Comparison of ENCODE assay signal across 22 cellular contexts in genomic region chr1:158058339-158059025, GRCh38.
DNase-seq lines count a peak whose midpoint lies in the region; ATAC-seq and TF ChIP-seq lines count a peak whose summit lies in the region.
"Had no signal": no experiment of that assay in that cellular context is flagged by ENCODE, and none has a peak within 500 bp of the region (broad histone marks: within the 10 kb centered on the region; RNA-seq: fewer than 3 reads in every experiment).

No MANE protein-coding gene starts in this region.

- H3K36me3 Mint-ChIP-seq in chondrocyte (ENCODE audit: low read depth), result peaks cover 6% of the 10 kb centered on the region
- H3K36me3 Mint-ChIP-seq in nephron (ENCODE audit: low read depth), result peaks cover 27% of the 10 kb centered on the region
- H3K36me3 Mint-ChIP-seq in type B pancreatic cell, result peaks cover 3% of the 10 kb centered on the region
- H3K36me3 Mint-ChIP-seq: CD4-positive, alpha-beta memory T cell had no signal

- no peak overlapping the region for H3K4me3 Mint-ChIP-seq in chondrocyte (ENCODE audit: unreplicated experiment)
- H3K4me3 Mint-ChIP-seq in nephron, result no peak overlapping the region
- H3K4me3 Mint-ChIP-seq in type B pancreatic cell, result no peak overlapping the region
- H3K4me3 Mint-ChIP-seq: CD4-positive, alpha-beta memory T cell; GM23338 had no signal

- H3K4me1 Mint-ChIP-seq in chondrocyte (ENCODE audit: low read depth) (peaks cover 56% of the 10 kb centered on the region), nephron (peaks cover 63% of the 10 kb centered on the region), type B pancreatic cell (ENCODE audit: unreplicated experiment) (peaks cover 64% of the 10 kb centered on the region)
- H3K4me1 Mint-ChIP-seq: CD4-positive, alpha-beta memory T cell had no signal

- ATAC-seq in HG03378 (IDR thresholded peaks at IDR 0.05; ENCODE audit: unreplicated experiment) (no peak), HG02571 (IDR thresholded peaks at IDR 0.05; ENCODE audit: unreplicated experiment) (no peak)
- ATAC-seq: GM23338 had no signal

- TF ChIP-seq CTCF in chondrocyte (IDR thresholded peaks at IDR 0.05), result no peak
- TF ChIP-seq CTCF in nephron (IDR thresholded peaks at IDR 0.05; ENCODE audit: unreplicated experiment in 3 of 3), result no peak
- no peak for TF ChIP-seq CTCF in type B pancreatic cell (conservative IDR thresholded peaks at IDR 0.05)

- DNase-seq in DMS 273 (lab: John Stamatoyannopoulos, UW; ENCODE audit: unreplicated experiment) (peak; percentile 17), DMS 273 treated with DMSO at 0.1 percent for 48 hours (lab: John Stamatoyannopoulos, UW) (no peak), chondrocyte (ENCODE audit: low spot score) (no peak), EL (no peak), type B pancreatic cell (ENCODE audit: extremely low spot score, unreplicated experiment) (no peak)
- DNase-seq: Calu3; CD4-positive, alpha-beta memory T cell; DND-41; GF-D8; Karpas-422; MG63; NCI-H1092; NCI-H146; NCI-H2081; NCI-H2227 treated with DMSO at 0.1 percent for 48 hours; NCI-H526; NK-92 treated with Interleukin-12 subunit alpha and Interleukin-12 subunit beta, amount 100 ng/mL, for 24 hours; RPMI8226 had no signal

- H3K9me3 Mint-ChIP-seq in chondrocyte (ENCODE audit: low read depth) (no peaks in the 10 kb centered on the region), nephron (no peaks in the 10 kb centered on the region), type B pancreatic cell (no peaks in the 10 kb centered on the region)
- H3K9me3 Mint-ChIP-seq: GM23338 had no signal

- H3K27me3 Mint-ChIP-seq in chondrocyte (ENCODE audit: low read depth) (no peaks in the 10 kb centered on the region), nephron (ENCODE audit: low read depth) (peaks cover 7% of the 10 kb centered on the region), type B pancreatic cell (peaks cover 6% of the 10 kb centered on the region)

- peak overlapping the region; percentile 66 for H3K27ac Mint-ChIP-seq in chondrocyte (ENCODE audit: unreplicated experiment)
- H3K27ac Mint-ChIP-seq in nephron, result peak overlapping the region; percentile 36 to 83 (median 80)
- H3K27ac Mint-ChIP-seq in type B pancreatic cell, result no peak overlapping the region
- H3K27ac Mint-ChIP-seq: CD4-positive, alpha-beta memory T cell; GM23338 had no signal
